24 cellular contexts compared by ENCODE assay signal in the genomic region with DNA sequence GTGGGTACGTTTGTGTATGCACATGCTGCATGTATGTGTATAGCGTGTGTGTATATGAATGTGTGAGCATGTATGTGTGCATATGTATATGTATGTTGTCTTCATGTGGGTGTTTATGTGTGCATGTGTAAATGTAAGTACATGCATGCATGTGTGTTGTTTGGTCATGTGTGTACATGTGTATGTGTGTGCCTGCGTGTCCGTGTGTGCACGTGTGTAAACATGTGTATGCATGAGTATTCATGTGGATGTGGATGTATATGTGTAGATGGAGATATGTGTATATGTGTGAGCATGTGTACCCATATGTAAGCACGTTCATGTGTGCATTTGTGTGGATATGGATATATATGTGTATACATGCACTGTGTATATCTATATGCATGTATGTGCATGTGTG. TPM values are rescaled to one million over a fixed set of nuclear protein-coding genes. Genes with fewer than 3 reads are reported as not detected.
"Had no signal": no experiment of that assay in that cellular context is flagged by ENCODE, and none has a peak within 500 bp of the region (broad histone marks: within the 10 kb centered on the region; RNA-seq: fewer than 3 reads in every experiment).

No MANE protein-coding gene starts in this region.

- H3K27ac ChIP-seq: hepatocyte, lower lobe of right lung, neural progenitor cell, neutrophil, parathyroid adenoma, right atrium auricular region, sigmoid colon, spleen, suprapubic skin, thoracic aorta, tibial artery, vagina had no signal

- FAIRE-seq: small intestine had no signal

- H3K4me3 ChIP-seq: hepatocyte, lower lobe of right lung, neural progenitor cell, right atrium auricular region, sigmoid colon, spleen, suprapubic skin, thoracic aorta, tibial artery, vagina had no signal

- H3K27me3 ChIP-seq: vagina had no signal

- H3K36me3 ChIP-seq: lower lobe of right lung, neural progenitor cell, neutrophil, right atrium auricular region, sigmoid colon, spleen, suprapubic skin, thoracic aorta, tibial artery, vagina had no signal

- ATAC-seq: lower lobe of right lung; stimulated activated effector memory CD8-positive, alpha-beta T cell treated with anti-CD3 and anti-CD28 coated beads, Interleukin-12 subunit alpha, Interleukin-12 subunit beta, amount 100 ng/mL, for 72 hours had no signal

- H3K9me3 ChIP-seq: lower lobe of right lung, neutrophil, right atrium auricular region, sigmoid colon, spleen, suprapubic skin, thoracic aorta, tibial artery, vagina had no signal

- DNase-seq: lower lobe of right lung; mammary epithelial cell; mesenchymal stem cell; naive B cell; natural killer cell; nephron progenitor cell; occipital lobe; sigmoid colon; small intestine; spleen; stimulated activated CD4-positive, alpha-beta T cell treated with anti-CD3 and anti-CD28 coated beads, Interleukin-4, amount 100 ng/mL, for 24 hours; stimulated activated naive CD4-positive, alpha-beta T cell; tibial artery; trophoblast cell had no signal

RNA-seq across cellular contexts. Expression of a gene that starts 5.5 kb away (rescaled TPM):
- total RNA-seq: subcutaneous adipose tissue, thoracic aorta, vagina had no signal
- polyA plus RNA-seq: mammary epithelial cell had no signal
